10 cellular contexts compared by ENCODE assay signal in the genomic region with DNA sequence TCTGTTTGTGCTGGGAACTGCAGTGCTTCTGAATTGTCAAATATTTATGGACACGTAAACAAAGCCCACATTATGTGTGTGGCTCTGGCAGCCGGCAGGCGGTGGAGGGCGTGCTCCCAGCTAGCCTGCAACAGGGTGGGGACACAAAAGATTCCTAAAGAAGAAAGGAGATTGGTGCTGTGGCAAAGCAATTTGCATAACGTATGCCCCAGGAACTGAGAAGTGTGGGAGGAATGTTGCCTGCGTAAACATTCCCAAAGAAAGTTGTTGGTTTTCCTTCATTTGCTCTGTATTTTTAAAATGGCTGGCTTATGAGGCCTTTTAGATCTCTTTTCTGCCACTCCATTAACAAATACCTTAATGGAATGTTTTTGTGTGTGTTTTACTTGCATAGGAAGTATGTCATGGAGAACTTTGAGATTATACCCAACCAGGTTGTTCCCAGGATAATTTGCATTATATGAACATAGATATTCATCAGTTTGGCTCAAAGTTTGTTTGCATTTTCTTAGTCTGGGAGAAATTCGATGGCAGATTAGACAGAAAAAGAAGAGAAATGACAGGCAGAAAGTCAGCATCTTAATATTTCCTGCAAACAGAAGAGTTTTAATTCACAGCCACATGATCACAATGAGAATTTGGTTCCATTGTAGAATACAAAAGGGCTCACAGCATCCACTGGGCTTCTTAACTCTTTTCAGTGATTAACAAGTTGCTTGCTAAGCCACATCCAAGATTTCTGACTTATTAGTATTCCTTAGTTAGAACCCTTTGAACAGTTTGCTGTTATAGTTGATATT. TPM values are rescaled to one million over a fixed set of nuclear protein-coding genes. Genes with fewer than 3 reads are reported as not detected.
DNase-seq lines count a peak whose midpoint lies in the region; TF ChIP-seq lines count a peak whose summit lies in the region.
"Had no signal": no experiment of that assay in that cellular context is flagged by ENCODE, and none has a peak within 500 bp of the region (broad histone marks: within the 10 kb centered on the region; RNA-seq: fewer than 3 reads in every experiment).

No MANE protein-coding gene starts in this region.

- no peak overlapping the region for H2AFZ ChIP-seq in smooth muscle cell (ENCODE audit: low read depth)

- H3K9ac ChIP-seq in endocrine pancreas (ENCODE audit: control insufficient read depth, insufficient read depth, low read length) = peak overlapping the region; percentile 66
- H3K9ac ChIP-seq in smooth muscle cell (ENCODE audit: low read depth) = no peak overlapping the region

- peak; percentile 59 for DNase-seq in NCI-H460 (ENCODE audit: extremely low read depth, low read depth)
- no peak for DNase-seq in smooth muscle cell (lab: John Stamatoyannopoulos, UW; ENCODE audit: unreplicated experiment)
- DNase-seq in NCI-H1105 treated with DMSO at 0.1 percent for 48 hours (lab: John Stamatoyannopoulos, UW) = no peak
- no peak for DNase-seq in NCI-H345 treated with DMSO at 0.1 percent for 48 hours (lab: John Stamatoyannopoulos, UW; ENCODE audit: unreplicated experiment)
- DNase-seq in activated naive CD8-positive, alpha-beta T cell treated with anti-CD3 and anti-CD28 coated beads for 36 hours = no peak
- DNase-seq in GM19238 (ENCODE audit: insufficient read length, low spot score) = no peak
- DNase-seq: activated CD8-positive, alpha-beta memory T cell treated with anti-CD3 and anti-CD28 coated beads, Interleukin-2, amount 50 U/mL, for 48 hours had no signal

- H3K36me3 Mint-ChIP-seq in activated naive CD8-positive, alpha-beta T cell treated with anti-CD3 and anti-CD28 coated beads for 36 hours = peaks cover 7% of the 10 kb centered on the region

- H3K36me3 ChIP-seq in endocrine pancreas (ENCODE audit: control insufficient read depth, insufficient read depth, low read length) (no peaks in the 10 kb centered on the region), smooth muscle cell (ENCODE audit: low read depth) (no peaks in the 10 kb centered on the region)

- no peak for TF ChIP-seq CTCF in smooth muscle cell (IDR thresholded peaks at IDR 0.05; ENCODE audit: borderline replicate concordance, insufficient read depth, poor library complexity, severe bottlenecking)

- H3K79me2 ChIP-seq in smooth muscle cell (ENCODE audit: low read depth) = peaks cover 8% of the 10 kb centered on the region

- H3K4me2 ChIP-seq in smooth muscle cell = peak overlapping the region; percentile 20

- 26% methylated on average over 7 of the region's 7 CpGs for WGBS in smooth muscle cell (ENCODE audit: low lambda C conversion rate)

- no peak overlapping the region for H3K4me3 Mint-ChIP-seq in activated naive CD8-positive, alpha-beta T cell treated with anti-CD3 and anti-CD28 coated beads for 36 hours

- H3K27ac ChIP-seq in layer of hippocampus (ENCODE audit: low read depth, low read length) (peak overlapping the region; percentile 85), smooth muscle cell (ENCODE audit: low read depth) (peak overlapping the region; percentile 41)

- H3K9me3 Mint-ChIP-seq in activated naive CD8-positive, alpha-beta T cell treated with anti-CD3 and anti-CD28 coated beads for 36 hours = no peaks in the 10 kb centered on the region

- no peaks in the 10 kb centered on the region for H3F3A ChIP-seq in smooth muscle cell (ENCODE audit: low read depth)

- H3K4me1 ChIP-seq in endocrine pancreas (ENCODE audit: control insufficient read depth, insufficient read depth, low read length) = peaks cover 19% of the 10 kb centered on the region
- peaks cover 28% of the 10 kb centered on the region for H3K4me1 ChIP-seq in smooth muscle cell (ENCODE audit: low read depth)

- H3K9me3 ChIP-seq in endocrine pancreas (ENCODE audit: control insufficient read depth, low read length) = no peaks in the 10 kb centered on the region
- H3K9me3 ChIP-seq in smooth muscle cell (replicated peaks; ENCODE audit: low read depth) = no peaks in the 10 kb centered on the region

- H3K4me1 Mint-ChIP-seq in activated naive CD8-positive, alpha-beta T cell treated with anti-CD3 and anti-CD28 coated beads for 36 hours = peaks cover 5% of the 10 kb centered on the region

- no peaks in the 10 kb centered on the region for H3K27me3 ChIP-seq in endocrine pancreas (ENCODE audit: control insufficient read depth, insufficient read depth, low read length)
- no peaks in the 10 kb centered on the region for H3K27me3 ChIP-seq in layer of hippocampus (ENCODE audit: control insufficient read depth, insufficient read depth, low read length)
- no peaks in the 10 kb centered on the region for H3K27me3 ChIP-seq in smooth muscle cell (ENCODE audit: low read depth)

- no peaks in the 10 kb centered on the region for H4K20me1 ChIP-seq in smooth muscle cell (ENCODE audit: low read depth)

- peak overlapping the region; percentile 88 for H3K4me3 ChIP-seq in endocrine pancreas (ENCODE audit: control insufficient read depth, insufficient read depth, low read length)
- peak overlapping the region; percentile 35 for H3K4me3 ChIP-seq in smooth muscle cell
- H3K4me3 ChIP-seq: GM12878 had no signal

- H3K27ac Mint-ChIP-seq in activated naive CD8-positive, alpha-beta T cell treated with anti-CD3 and anti-CD28 coated beads for 36 hours = no peak overlapping the region

- H3K27me3 Mint-ChIP-seq in activated naive CD8-positive, alpha-beta T cell treated with anti-CD3 and anti-CD28 coated beads for 36 hours = peaks cover 16% of the 10 kb centered on the region

RNA-seq across cellular contexts. Expression of gene DLAT, which starts 41.8 kb away (rescaled TPM):
- 57.8 and 59.1 TPM in 2 replicates for total RNA-seq in NCI-H460 (2014; rRNA removed; shearing (Covaris generic))
- 32.7 and 49.6 TPM in 2 replicates for polyA plus RNA-seq in NCI-H460 (2014; cell fraction: nucleus; rRNA removed)
- total RNA-seq in smooth muscle cell = 23.6 and 39.5 TPM in 2 replicates
- 19.2 and 23.8 TPM in 2 replicates for polyA plus RNA-seq in smooth muscle cell
- 10 to 100 TPM; 71.7 to 76.2 TPM for total RNA-seq in activated naive CD8-positive, alpha-beta T cell treated with anti-CD3 and anti-CD28 coated beads for 36 hours

RNA-seq across cellular contexts. Expression of gene DIXDC1, which starts 46.2 kb away (rescaled TPM):
- 6.3 and 7.4 TPM in 2 replicates for total RNA-seq in NCI-H460 (2014; rRNA removed; shearing (Covaris generic))
- 5.5 and 7.5 TPM in 2 replicates for polyA plus RNA-seq in NCI-H460 (2014; cell fraction: nucleus; rRNA removed)
- 19.7 and 24.8 TPM in 2 replicates for total RNA-seq in smooth muscle cell
- 11.9 and 12.4 TPM in 2 replicates for polyA plus RNA-seq in smooth muscle cell
- 1 to 10 TPM; 5.6 to 7.3 TPM for total RNA-seq in activated naive CD8-positive, alpha-beta T cell treated with anti-CD3 and anti-CD28 coated beads for 36 hours
